In genomic region chr16:7532534-7532933, GRCh38 we compare ENCODE assay signal across 28 cellular contexts.
"Had no signal": no experiment of that assay in that cellular context is flagged by ENCODE, and none has a peak within 500 bp of the region (broad histone marks: within the 10 kb centered on the region; RNA-seq: fewer than 3 reads in every experiment).

No MANE protein-coding gene starts in this region.

- H3K36me3 ChIP-seq: stomach, suprapubic skin, thoracic aorta, thyroid gland, tibial artery, tibial nerve, transverse colon, upper lobe of left lung, upper lobe of right lung, uterus, vagina had no signal

- FAIRE-seq: urothelium cell line had no signal

- H3K27ac Mint-ChIP-seq: stimulated activated memory B cell treated with anti-CD40 and anti-IgM and Interleukin-4, amounts not matched to agents 10 μg/mL and 1 μg/mL and 100 μg/mL, for 72 hours; stimulated activated naive B cell treated with anti-CD40 and anti-IgM and Interleukin-4, amounts not matched to agents 10 μg/mL and 1 μg/mL and 100 μg/mL, for 72 hours; stimulated activated naive CD8-positive, alpha-beta T cell treated with anti-CD3 and anti-CD28 coated beads, Interleukin-15, amount 100 ng/mL, for 72 hours; stimulated activated naive CD8-positive, alpha-beta T cell treated with anti-CD3 and anti-CD28 coated beads, Interleukin-15, Interleukin-2, amounts not matched to agents 100 ng/mL and 50 ng/mL, for 24 hours; type B pancreatic cell had no signal

- H3K4me1 ChIP-seq: stomach, suprapubic skin, testis, thyroid gland, tibial artery, tibial nerve, transverse colon, upper lobe of left lung, upper lobe of right lung, uterus, vagina had no signal

- H3K9me3 Mint-ChIP-seq: type B pancreatic cell had no signal

- H3K4me3 ChIP-seq: stomach, suprapubic skin, testis, thoracic aorta, thyroid gland, tibial artery, tibial nerve, transverse colon, upper lobe of left lung, upper lobe of right lung, uterus, vagina had no signal

- DNase-seq: stimulated activated CD4-positive, alpha-beta T cell treated with anti-CD3 and anti-CD28 coated beads, Interleukin-2, amount 100 ng/mL, for 48 hours; stimulated activated CD4-positive, alpha-beta T cell treated with anti-CD3 and anti-CD28 coated beads, Interleukin-4, amount 100 ng/mL, for 1 hour; stimulated activated CD4-positive, alpha-beta T cell treated with anti-CD3 and anti-CD28 coated beads, Interleukin-4, amount 100 ng/mL, for 24 hours; stimulated activated CD4-positive, alpha-beta T cell treated with anti-CD3 and anti-CD28 coated beads, Interleukin-4, amount 100 ng/mL, for 4 hours; stimulated activated CD8-positive, alpha-beta memory T cell treated with anti-CD3 and anti-CD28 coated beads, Interleukin-4, amount 100 ng/mL, for 48 hours; stimulated activated naive B cell treated with anti-CD40 and anti-IgM and Interleukin-4, amounts not matched to agents 10 μg/mL and 1 μg/mL and 100 μg/mL, for 72 hours; stimulated activated naive CD4-positive, alpha-beta T cell; stimulated activated naive CD4-positive, alpha-beta T cell treated with Interleukin-2 at 50 U/mL for 16 hours; stimulated activated naive CD8-positive, alpha-beta T cell treated with anti-CD3 and anti-CD28 coated beads, Interleukin-15, amount 100 ng/mL, for 72 hours; stimulated activated naive CD8-positive, alpha-beta T cell treated with anti-CD3 and anti-CD28 coated beads, Interleukin-15, Interleukin-2, amounts not matched to agents 100 U/mL and 50 U/mL, for 24 hours; stomach; substantia nigra; testis; thyroid gland; tibial artery; transverse colon; trophoblast cell; upper lobe of left lung; upper lobe of right lung; uterus had no signal

- H3K27ac ChIP-seq: stomach, suprapubic skin, testis, thoracic aorta, thyroid gland, tibial artery, tibial nerve, transverse colon, upper lobe of left lung, upper lobe of right lung, uterus, vagina had no signal

- H3K27me3 ChIP-seq: stomach, suprapubic skin, testis, thyroid gland, tibial artery, tibial nerve, transverse colon, upper lobe of left lung, upper lobe of right lung, uterus, vagina had no signal

- H3K9me3 ChIP-seq: stomach, suprapubic skin, testis, thoracic aorta, thyroid gland, tibial artery, tibial nerve, transverse colon, upper lobe of left lung, upper lobe of right lung, uterus, vagina had no signal

- ATAC-seq: stimulated activated memory B cell treated with anti-CD40 and anti-IgM and Interleukin-4, amounts not matched to agents 10 μg/mL and 1 μg/mL and 100 μg/mL, for 72 hours; stimulated activated naive B cell treated with anti-CD40 and anti-IgM and Interleukin-4, amounts not matched to agents 10 μg/mL and 1 μg/mL and 100 μg/mL, for 72 hours; stimulated activated naive CD8-positive, alpha-beta T cell treated with anti-CD3 and anti-CD28 coated beads, Interleukin-15, amount 100 ng/mL, for 72 hours; stimulated activated naive CD8-positive, alpha-beta T cell treated with anti-CD3 and anti-CD28 coated beads, Interleukin-15, Interleukin-2, amounts not matched to agents 100 U/mL and 50 U/mL, for 24 hours; upper lobe of right lung had no signal

- H3K4me3 Mint-ChIP-seq: stimulated activated memory B cell treated with anti-CD40 and anti-IgM and Interleukin-4, amounts not matched to agents 10 μg/mL and 1 μg/mL and 100 μg/mL, for 72 hours; stimulated activated naive B cell treated with anti-CD40 and anti-IgM and Interleukin-4, amounts not matched to agents 10 μg/mL and 1 μg/mL and 100 μg/mL, for 72 hours; stimulated activated naive CD8-positive, alpha-beta T cell treated with anti-CD3 and anti-CD28 coated beads, Interleukin-15, amount 100 ng/mL, for 72 hours; stimulated activated naive CD8-positive, alpha-beta T cell treated with anti-CD3 and anti-CD28 coated beads, Interleukin-15, Interleukin-2, amounts not matched to agents 100 ng/mL and 50 ng/mL, for 24 hours; type B pancreatic cell had no signal

- H3K4me1 Mint-ChIP-seq: stimulated activated memory B cell treated with anti-CD40 and anti-IgM and Interleukin-4, amounts not matched to agents 10 μg/mL and 1 μg/mL and 100 μg/mL, for 72 hours; stimulated activated naive B cell treated with anti-CD40 and anti-IgM and Interleukin-4, amounts not matched to agents 10 μg/mL and 1 μg/mL and 100 μg/mL, for 72 hours; stimulated activated naive CD8-positive, alpha-beta T cell treated with anti-CD3 and anti-CD28 coated beads, Interleukin-15, amount 100 ng/mL, for 72 hours had no signal

- H3K36me3 Mint-ChIP-seq: stimulated activated memory B cell treated with anti-CD40 and anti-IgM and Interleukin-4, amounts not matched to agents 10 μg/mL and 1 μg/mL and 100 μg/mL, for 72 hours; stimulated activated naive B cell treated with anti-CD40 and anti-IgM and Interleukin-4, amounts not matched to agents 10 μg/mL and 1 μg/mL and 100 μg/mL, for 72 hours; type B pancreatic cell had no signal
